In the genomic region with DNA sequence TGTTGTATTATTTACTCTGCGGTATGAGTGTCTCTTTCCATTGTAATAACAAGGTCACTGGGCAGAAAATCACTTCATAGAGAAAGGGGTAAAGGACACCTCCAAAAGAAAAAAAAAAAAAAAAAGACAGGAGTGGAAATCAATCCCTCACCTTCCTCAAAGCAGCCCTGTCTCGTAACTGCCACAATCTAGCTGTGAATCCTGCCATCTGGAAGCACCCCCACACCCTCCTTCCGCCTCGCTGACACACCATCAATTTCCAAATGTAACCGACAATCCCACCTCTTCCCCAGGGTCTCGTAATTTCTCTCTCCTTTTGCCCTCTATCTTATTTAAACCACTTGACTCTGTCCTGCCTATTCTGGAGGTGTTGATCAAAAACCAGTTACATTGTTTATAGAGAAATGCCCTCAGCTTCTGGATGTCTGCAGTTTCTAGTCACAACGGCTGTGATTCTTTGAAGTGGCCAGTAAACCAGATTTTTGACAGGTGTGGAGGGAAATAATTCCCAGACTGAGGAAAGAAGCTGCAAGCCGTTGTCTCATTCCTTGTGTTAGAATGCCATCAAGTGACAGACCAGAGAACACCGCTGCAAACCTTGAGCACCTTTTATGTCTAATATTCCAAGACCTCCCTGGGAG, we compare ENCODE assay signal across 9 cellular contexts. TPM values are rescaled to one million over a fixed set of nuclear protein-coding genes. Genes with fewer than 3 reads are reported as not detected.
A peak's percentile ranks its signal among the peaks of the same experiment; 100 is the strongest.
DNase-seq lines count a peak whose midpoint lies in the region; ATAC-seq and TF ChIP-seq lines count a peak whose summit lies in the region.
"Had no signal": no experiment of that assay in that cellular context is flagged by ENCODE, and none has a peak within 500 bp of the region (broad histone marks: within the 10 kb centered on the region; RNA-seq: fewer than 3 reads in every experiment).

No MANE protein-coding gene starts in this region.

- no peak overlapping the region for H3K4me3 ChIP-seq in retinal pigment epithelial cell (ENCODE audit: low read length)
- no peak overlapping the region for H3K4me3 ChIP-seq in esophagus muscularis mucosa
- H3K4me3 ChIP-seq: BLaER1 treated with 17β-estradiol and CSF1 and Interleukin-3, amounts not matched to agents 10 nM and 100 nM had no signal

- intact Hi-C loops in esophagus muscularis mucosa (cut with DNase I), result no loop called here

- H3K4me1 ChIP-seq in esophagus muscularis mucosa, result no peaks in the 10 kb centered on the region
- H3K4me1 ChIP-seq: BLaER1 treated with 17β-estradiol and CSF1 and Interleukin-3, amounts not matched to agents 10 nM and 100 nM had no signal

- no peak for TF ChIP-seq EP300 in esophagus muscularis mucosa (IDR thresholded peaks at IDR 0.05)

- 16% methylated on average over 9 of the region's 9 CpGs for WGBS in esophagus muscularis mucosa

- ATAC-seq in activated CD4-positive, CD25-positive, alpha-beta regulatory T cell treated with anti-CD3 and anti-CD28 coated beads, Interleukin-2, amount 50 U/mL, for 24 hours, result no peak
- no peak for ATAC-seq in GM18907 (IDR thresholded peaks at IDR 0.05; ENCODE audit: unreplicated experiment)

- no peaks in the 10 kb centered on the region for H3K36me3 ChIP-seq in esophagus muscularis mucosa
- H3K36me3 ChIP-seq: BLaER1 treated with 17β-estradiol and CSF1 and Interleukin-3, amounts not matched to agents 10 nM and 100 nM had no signal

- no peaks in the 10 kb centered on the region for H3K9me3 ChIP-seq in esophagus muscularis mucosa
- H3K9me3 ChIP-seq: BLaER1 treated with 17β-estradiol and CSF1 and Interleukin-3, amounts not matched to agents 10 nM and 100 nM had no signal

- H3K27me3 ChIP-seq in esophagus muscularis mucosa, result peaks cover 0 to 63% (median 15%) of the 10 kb centered on the region in 4 donors
- H3K27me3 ChIP-seq: BLaER1 treated with 17β-estradiol and CSF1 and Interleukin-3, amounts not matched to agents 10 nM and 100 nM had no signal

- TF ChIP-seq CTCF in retinal pigment epithelial cell (conservative IDR thresholded peaks at IDR 0.05; ENCODE audit: low read depth, low read length), result peak; percentile 33
- no peak for TF ChIP-seq CTCF in esophagus muscularis mucosa (IDR thresholded peaks at IDR 0.05)

- H3K27ac ChIP-seq in esophagus muscularis mucosa (replicated peaks in 1 of 4), result no peak overlapping the region
- H3K27ac ChIP-seq: BLaER1 treated with 17β-estradiol and CSF1 and Interleukin-3, amounts not matched to agents 10 nM and 100 nM had no signal

- peak; percentile 1 for DNase-seq in activated CD4-positive, CD25-positive, alpha-beta regulatory T cell treated with anti-CD3 and anti-CD28 coated beads, Interleukin-2, amount 50 U/mL, for 72 hours
- DNase-seq in NCI-H2196 (lab: John Stamatoyannopoulos, UW; ENCODE audit: unreplicated experiment), result peak; percentile 37
- peak; percentile 82 for DNase-seq in cerebellar cortex (ENCODE audit: low spot score)
- DNase-seq in retinal pigment epithelial cell (ENCODE audit: low read depth), result no peak
- DNase-seq in activated naive CD4-positive, alpha-beta T cell treated with anti-CD3 and anti-CD28 coated beads, Interleukin-2, amount 50 U/mL, for 16 hours, result no peak
- DNase-seq in esophagus muscularis mucosa (ENCODE audit: extremely low spot score), result no peak

- no peak for TF ChIP-seq POLR2A in esophagus muscularis mucosa (IDR thresholded peaks at IDR 0.05; ENCODE audit: low read depth)

RNA-seq across cellular contexts. Expression of a gene that starts 9.1 kb away (rescaled TPM):
- 10 to 100 TPM; 52.8 to 73.5 (median 71.5) TPM for total RNA-seq in esophagus muscularis mucosa

Comparison
In these comparisons a context has a peak if more than half of its experiments do, and no peak if none do; other contexts are left out.
1. DNase-seq: peak in activated CD4-positive, CD25-positive, alpha-beta regulatory T cell treated with anti-CD3 and anti-CD28 coated beads, Interleukin-2, amount 50 U/mL, for 72 hours (single experiment), NCI-H2196 (single experiment) and cerebellar cortex (single experiment); none in retinal pigment epithelial cell (single experiment), activated naive CD4-positive, alpha-beta T cell treated with anti-CD3 and anti-CD28 coated beads, Interleukin-2, amount 50 U/mL, for 16 hours (single experiment) and esophagus muscularis mucosa (single experiment).